ENCODE assay signal across 15 cellular contexts in the genomic region with DNA sequence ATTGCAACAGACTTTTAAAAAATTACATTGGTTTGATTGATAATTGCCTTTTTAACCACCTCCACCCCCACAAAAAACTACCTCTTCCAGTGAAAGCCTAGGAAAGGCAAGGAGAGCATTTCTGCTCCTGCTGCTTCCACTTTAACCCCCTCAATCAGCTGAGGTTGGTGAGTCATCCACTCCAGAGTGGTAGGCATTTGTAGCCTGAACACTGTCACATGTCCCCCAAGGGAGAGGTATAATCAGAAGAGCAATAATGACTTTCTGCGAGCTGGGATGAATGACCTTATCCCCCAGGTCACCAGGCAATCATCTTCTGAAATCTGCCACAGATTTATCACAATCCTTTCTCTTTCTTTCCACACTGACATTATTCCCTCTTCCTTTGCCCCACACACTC.
DNase-seq lines count a peak whose midpoint lies in the region; ATAC-seq and TF ChIP-seq lines count a peak whose summit lies in the region.
"Had no signal": no experiment of that assay in that cellular context is flagged by ENCODE, and none has a peak within 500 bp of the region (broad histone marks: within the 10 kb centered on the region; RNA-seq: fewer than 3 reads in every experiment).

No MANE protein-coding gene starts in this region.

- 61 to 70% methylated on average over 1 of the region's 1 CpG for WGBS in lung, 2 donors

- TF ChIP-seq CTCF in lung (IDR thresholded peaks at IDR 0.05; ENCODE audit: control extremely low read depth, extremely low read depth), result no peak

- no peaks in the 10 kb centered on the region; a peak in 1 of 22 replicates for H3K36me3 ChIP-seq in BLaER1 treated with 17β-estradiol and CSF1 and Interleukin-3, amounts not matched to agents 10 nM and 100 nM
- H3K36me3 ChIP-seq in SJCRH30 (no peaks in the 10 kb centered on the region), lung (ENCODE audit: control insufficient read depth in 2 of 2, insufficient read depth in 2 of 2, low read length in 2 of 2) (no peaks in the 10 kb centered on the region)
- H3K36me3 ChIP-seq: cardiac muscle cell, gastroesophageal sphincter, prostate gland, upper lobe of left lung had no signal

- H3K27me3 ChIP-seq in BLaER1 treated with 17β-estradiol and CSF1 and Interleukin-3, amounts not matched to agents 10 nM and 100 nM, result no peaks in the 10 kb centered on the region
- no peaks in the 10 kb centered on the region for H3K27me3 ChIP-seq in SJCRH30
- no peaks in the 10 kb centered on the region for H3K27me3 ChIP-seq in lung (ENCODE audit: control insufficient read depth, insufficient read depth)
- H3K27me3 ChIP-seq: cardiac muscle cell, upper lobe of left lung had no signal

- H4K20me1 ChIP-seq in BLaER1 treated with 17β-estradiol and CSF1 and Interleukin-3, amounts not matched to agents 10 nM and 100 nM, result no peaks in the 10 kb centered on the region

- peak overlapping the region in 10 of 11 experiments; percentile 0 to 53 (median 36); a peak in 13 of 22 replicates for H3K4me2 ChIP-seq in BLaER1 treated with 17β-estradiol and CSF1 and Interleukin-3, amounts not matched to agents 10 nM and 100 nM

- H3K4me3 ChIP-seq in BLaER1 treated with 17β-estradiol and CSF1 and Interleukin-3, amounts not matched to agents 10 nM and 100 nM, result no peak overlapping the region
- H3K4me3 ChIP-seq in SJCRH30, result no peak overlapping the region
- no peak overlapping the region for H3K4me3 ChIP-seq in lung
- H3K4me3 ChIP-seq: cardiac muscle cell, gastroesophageal sphincter, prostate gland, upper lobe of left lung had no signal

- peaks cover 9 to 21% (median 15%) of the 10 kb centered on the region in 10 experiments; a peak in 18 of 20 replicates for H3K4me1 ChIP-seq in BLaER1 treated with 17β-estradiol and CSF1 and Interleukin-3, amounts not matched to agents 10 nM and 100 nM
- H3K4me1 ChIP-seq in SJCRH30 (peaks cover 10% of the 10 kb centered on the region), lung (ENCODE audit: control insufficient read depth in 2 of 2, insufficient read depth in 2 of 2, low read length in 2 of 2) (no peaks in the 10 kb centered on the region)
- H3K4me1 ChIP-seq: gastroesophageal sphincter, prostate gland had no signal

- intact Hi-C loops in posterior cingulate gyrus (cut with DNase I), result no loop called here

- H3K9ac ChIP-seq in BLaER1 treated with 17β-estradiol and CSF1 and Interleukin-3, amounts not matched to agents 10 nM and 100 nM, result no peak overlapping the region

- no peak overlapping the region for H3K27ac ChIP-seq in BLaER1 treated with 17β-estradiol and CSF1 and Interleukin-3, amounts not matched to agents 10 nM and 100 nM
- H3K27ac ChIP-seq in SJCRH30 (no peak overlapping the region), lung (ENCODE audit: low read depth in 1 of 2, low read length in 1 of 2) (no peak overlapping the region)
- H3K27ac ChIP-seq: gastroesophageal sphincter, prostate gland, upper lobe of left lung had no signal

- DNase-seq in HT1080 (ENCODE audit: low read depth) (peak; percentile 60), SJCRH30 (peak; percentile 34 to 50), lung (ENCODE audit: low spot score) (peak; percentile 41), MV-4-11 (lab: John Stamatoyannopoulos, UW) (no peak), T-helper 9 cell (no peak), posterior cingulate gyrus (no peak)
- DNase-seq: activated B cell treated with CpG ODN at 0.5 μM for 24 hours; activated naive CD4-positive, alpha-beta T cell treated with anti-CD3 and anti-CD28 coated beads for 36 hours; GOT3 had no signal

- no peak for ATAC-seq in lung (ENCODE audit: insufficient read depth, low FRiP score)
- no peak for ATAC-seq in HG02623 (IDR thresholded peaks at IDR 0.05; ENCODE audit: unreplicated experiment)
- ATAC-seq: gastroesophageal sphincter had no signal

- H3K9me3 ChIP-seq in BLaER1 treated with 17β-estradiol and CSF1 and Interleukin-3, amounts not matched to agents 10 nM and 100 nM (replicated peaks in 1 of 11), result peaks cover 17 to 24% (median 21%) of the 10 kb centered on the region in 11 experiments
- peaks cover 11% of the 10 kb centered on the region for H3K9me3 ChIP-seq in SJCRH30 (replicated peaks)
- H3K9me3 ChIP-seq in lung (ENCODE audit: control insufficient read depth in 2 of 2, insufficient read depth in 1 of 2, low read length in 1 of 2), result peaks cover 3 to 5% of the 10 kb centered on the region in 2 donors
- H3K9me3 ChIP-seq: prostate gland had no signal

Comparison
In these comparisons a context has a peak if more than half of its experiments do, and no peak if none do; other contexts are left out.
1. DNase-seq: peak in HT1080 (single experiment), SJCRH30 (2 of 2) and lung (single experiment); none in MV-4-11 (single experiment), T-helper 9 cell (single experiment) and posterior cingulate gyrus (0 of 10).